Comparison of ENCODE assay signal across 28 cellular contexts in the genomic region with DNA sequence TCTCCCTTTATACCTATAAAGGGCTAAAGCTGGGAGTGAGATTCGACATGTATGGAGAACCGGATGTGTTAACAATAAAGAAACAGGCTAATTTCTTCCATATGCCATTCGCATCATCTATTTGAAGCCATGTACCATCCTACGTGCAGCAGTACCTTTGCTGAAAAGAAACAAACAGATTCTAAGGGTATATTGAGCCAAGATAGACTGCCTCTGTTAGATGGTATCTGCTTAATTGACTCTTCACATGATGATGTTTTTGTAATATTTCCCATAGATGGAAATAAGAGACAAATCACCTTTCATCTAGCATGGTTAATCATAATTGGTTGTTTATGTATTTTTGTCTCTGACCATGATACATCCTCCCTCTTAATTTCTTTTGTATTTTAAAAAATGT. TPM values are rescaled to one million over a fixed set of nuclear protein-coding genes. Genes with fewer than 3 reads are reported as not detected.
"Had no signal": no experiment of that assay in that cellular context is flagged by ENCODE, and none has a peak within 500 bp of the region (broad histone marks: within the 10 kb centered on the region; RNA-seq: fewer than 3 reads in every experiment).

No MANE protein-coding gene starts in this region.

- H3K27ac ChIP-seq: stomach, suprapubic skin, testis, thoracic aorta, thyroid gland, tibial artery, tibial nerve, transverse colon, upper lobe of left lung, upper lobe of right lung, uterus, vagina had no signal

- H3K27me3 ChIP-seq: testis, thyroid gland, tibial nerve, upper lobe of left lung, upper lobe of right lung, uterus, vagina had no signal

- H3K36me3 ChIP-seq: stomach, suprapubic skin, thoracic aorta, thyroid gland, tibial artery, tibial nerve, transverse colon, upper lobe of left lung, upper lobe of right lung, uterus, vagina had no signal

- H3K4me1 ChIP-seq: stomach, suprapubic skin, testis, thyroid gland, tibial artery, tibial nerve, transverse colon, upper lobe of left lung, upper lobe of right lung, uterus, vagina had no signal

- H3K4me3 ChIP-seq: stomach, suprapubic skin, testis, thoracic aorta, thyroid gland, tibial artery, tibial nerve, transverse colon, upper lobe of left lung, upper lobe of right lung, uterus, vagina had no signal

- H3K9me3 ChIP-seq: testis, thyroid gland, upper lobe of right lung, vagina had no signal

- ATAC-seq: stimulated activated effector memory CD8-positive, alpha-beta T cell treated with anti-CD3 and anti-CD28 coated beads, Interleukin-12 subunit alpha, Interleukin-12 subunit beta, amount 100 ng/mL, for 72 hours; stimulated activated memory B cell treated with anti-CD40 and anti-IgM and Interleukin-4, amounts not matched to agents 10 μg/mL and 1 μg/mL and 100 μg/mL, for 72 hours; stimulated activated naive B cell treated with anti-CD40 and anti-IgM and Interleukin-4, amounts not matched to agents 10 μg/mL and 1 μg/mL and 100 μg/mL, for 72 hours; stimulated activated naive CD8-positive, alpha-beta T cell treated with anti-CD3 and anti-CD28 coated beads, Interleukin-15, amount 100 ng/mL, for 72 hours; stimulated activated naive CD8-positive, alpha-beta T cell treated with anti-CD3 and anti-CD28 coated beads, Interleukin-15, Interleukin-2, amounts not matched to agents 100 U/mL and 50 U/mL, for 24 hours; upper lobe of right lung had no signal

- DNase-seq: stimulated activated CD4-positive, alpha-beta T cell treated with anti-CD3 and anti-CD28 coated beads, Interleukin-2, amount 100 ng/mL, for 48 hours; stimulated activated CD4-positive, alpha-beta T cell treated with anti-CD3 and anti-CD28 coated beads, Interleukin-4, amount 100 ng/mL, for 1 hour; stimulated activated CD4-positive, alpha-beta T cell treated with anti-CD3 and anti-CD28 coated beads, Interleukin-4, amount 100 ng/mL, for 24 hours; stimulated activated CD4-positive, alpha-beta T cell treated with anti-CD3 and anti-CD28 coated beads, Interleukin-4, amount 100 ng/mL, for 4 hours; stimulated activated CD8-positive, alpha-beta memory T cell treated with anti-CD3 and anti-CD28 coated beads, Interleukin-4, amount 100 ng/mL, for 48 hours; stimulated activated naive B cell treated with anti-CD40 and anti-IgM and Interleukin-4, amounts not matched to agents 10 μg/mL and 1 μg/mL and 100 μg/mL, for 72 hours; stimulated activated naive CD4-positive, alpha-beta T cell; stimulated activated naive CD4-positive, alpha-beta T cell treated with Interleukin-2 at 50 U/mL for 16 hours; stimulated activated naive CD8-positive, alpha-beta T cell treated with anti-CD3 and anti-CD28 coated beads, Interleukin-15, amount 100 ng/mL, for 72 hours; stimulated activated naive CD8-positive, alpha-beta T cell treated with anti-CD3 and anti-CD28 coated beads, Interleukin-15, Interleukin-2, amounts not matched to agents 100 U/mL and 50 U/mL, for 24 hours; stomach; substantia nigra; testis; thyroid gland; tibial artery; transverse colon; trophoblast cell; upper lobe of left lung; upper lobe of right lung; uterus had no signal

RNA-seq across cellular contexts. Expression of a gene that starts 32.1 kb away (rescaled TPM):
- total RNA-seq: stomach, thoracic aorta, thyroid gland, tibial nerve, transverse colon, upper lobe of right lung, ureter, uterus, vagina had no signal
- polyA plus RNA-seq: stomach, urinary bladder had no signal
